In the genomic region with DNA sequence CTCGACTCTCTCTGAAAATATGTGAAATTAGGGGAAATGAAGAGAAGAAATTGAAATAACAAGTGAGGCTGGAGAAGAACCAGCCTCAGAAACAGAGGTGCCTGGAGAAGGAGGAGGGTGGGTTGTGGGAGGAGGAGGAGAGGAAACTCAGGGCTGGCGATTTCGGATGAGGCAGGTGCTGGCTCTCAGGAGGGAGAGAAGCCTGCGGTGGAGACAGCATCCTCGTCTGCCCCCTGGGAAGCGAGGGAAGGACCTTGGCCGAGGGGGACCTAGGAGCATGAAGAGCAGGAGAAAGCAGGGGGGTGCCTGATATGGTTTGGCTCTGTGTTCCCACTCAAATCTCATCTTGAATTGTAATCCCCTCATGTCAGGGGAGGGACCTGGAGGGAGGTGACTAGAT, we compare ENCODE assay signal across 12 cellular contexts.
"Had no signal": no experiment of that assay in that cellular context is flagged by ENCODE, and none has a peak within 500 bp of the region (broad histone marks: within the 10 kb centered on the region; RNA-seq: fewer than 3 reads in every experiment).

No MANE protein-coding gene starts in this region.

- H3K27ac ChIP-seq: gastroesophageal sphincter, left lung, SJCRH30, transverse colon had no signal

- H3K4me3 ChIP-seq: gastroesophageal sphincter, left lung, mucosa of descending colon, SJCRH30, smooth muscle cell, transverse colon had no signal

- ATAC-seq: gastroesophageal sphincter; left lung; mucosa of descending colon; naive thymus-derived CD4-positive, alpha-beta T cell; right cardiac atrium; stimulated activated naive CD8-positive, alpha-beta T cell treated with anti-CD3 and anti-CD28 coated beads, Interleukin-15, Interleukin-2, amounts not matched to agents 100 U/mL and 50 U/mL, for 24 hours had no signal

- DNase-seq: activated CD4-positive, alpha-beta T cell treated with anti-CD3 and anti-CD28 coated beads, Interleukin-2, amount 10 ng/mL, durations not matched to agents 7 days and 5 days; effector memory CD4-positive, alpha-beta T cell; left lung; mucosa of descending colon; right cardiac atrium; SJCRH30; stimulated activated CD4-positive, alpha-beta T cell treated with anti-CD3 and anti-CD28 coated beads, Interleukin-4, amount 100 ng/mL, for 4 hours; stimulated activated naive CD8-positive, alpha-beta T cell treated with anti-CD3 and anti-CD28 coated beads, Interleukin-15, Interleukin-2, amounts not matched to agents 100 U/mL and 50 U/mL, for 24 hours; transverse colon had no signal

- H3K9me3 ChIP-seq: gastroesophageal sphincter, left lung, mucosa of descending colon, SJCRH30, transverse colon had no signal

- H3K36me3 ChIP-seq: gastroesophageal sphincter, left lung, SJCRH30, transverse colon had no signal

- H3K4me2 ChIP-seq: smooth muscle cell had no signal
